In the genomic region with DNA sequence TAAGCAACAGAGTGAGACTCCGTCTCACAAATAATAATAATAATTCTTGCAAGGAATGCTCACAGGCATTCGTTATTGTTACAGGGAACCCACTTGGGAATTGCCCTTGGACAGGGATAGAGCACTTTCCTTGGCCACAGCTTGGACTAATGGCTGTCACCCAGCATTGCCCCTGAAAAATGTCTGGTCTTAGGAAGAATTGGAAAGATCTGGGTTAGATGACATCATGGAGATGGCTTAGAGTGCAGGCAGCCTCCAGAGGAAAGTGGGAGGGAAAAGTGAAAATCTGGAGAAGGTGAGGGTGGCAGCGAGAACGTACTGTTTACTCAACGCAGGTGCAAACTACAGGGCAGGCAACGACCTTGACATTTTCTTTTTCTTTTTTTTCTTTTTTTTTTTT, we compare ENCODE assay signal across 25 cellular contexts. TPM values are rescaled to one million over a fixed set of nuclear protein-coding genes. Genes with fewer than 3 reads are reported as not detected.
DNase-seq lines count a peak whose midpoint lies in the region; ATAC-seq, FAIRE-seq and TF ChIP-seq lines count a peak whose summit lies in the region.
"Had no signal": no experiment of that assay in that cellular context is flagged by ENCODE, and none has a peak within 500 bp of the region (broad histone marks: within the 10 kb centered on the region; RNA-seq: fewer than 3 reads in every experiment).

No MANE protein-coding gene starts in this region.

- peak; percentile 13 for ATAC-seq in mucosa of descending colon
- ATAC-seq: activated CD4-positive, CD25-positive, alpha-beta regulatory T cell treated with anti-CD3 and anti-CD28 coated beads, Interleukin-2, amount 50 U/mL, for 24 hours; left lobe of liver; PC-3; psoas muscle; SK-N-SH treated with all-trans-retinoic acid at 6 μM for 48 hours; stimulated activated naive B cell treated with anti-CD40 and anti-IgM and Interleukin-4, amounts not matched to agents 10 μg/mL and 1 μg/mL and 100 μg/mL, for 72 hours; T-helper 17 cell had no signal

- H3K36me3 ChIP-seq in mucosa of descending colon (ENCODE audit: low read depth): no peaks in the 10 kb centered on the region
- H3K36me3 ChIP-seq: BLaER1, upper lobe of left lung had no signal

- no peaks in the 10 kb centered on the region for H3K9me3 ChIP-seq in mucosa of descending colon
- H3K9me3 ChIP-seq: BLaER1, psoas muscle, upper lobe of left lung had no signal

- H3K4me3 ChIP-seq in AG10803 (ENCODE audit: low read length): no peak overlapping the region
- H3K4me3 ChIP-seq in mucosa of descending colon: no peak overlapping the region
- H3K4me3 ChIP-seq: BLaER1, psoas muscle, upper lobe of left lung had no signal

- no peak for FAIRE-seq in HTR-8/SVneo (lab: Jason Lieb, UNC)
- FAIRE-seq: GM12891 had no signal

- intact Hi-C loops in mucosa of descending colon (cut with DNase I, micrococcal nuclease): no loop called here

- TF ChIP-seq CTCF in AG10803 (conservative IDR thresholded peaks at IDR 0.05; ENCODE audit: low read length) (no peak), mucosa of descending colon (IDR thresholded peaks at IDR 0.05) (no peak)

- H3K4me1 ChIP-seq in mucosa of descending colon (ENCODE audit: low read depth): peaks cover 4% of the 10 kb centered on the region
- H3K4me1 ChIP-seq: BLaER1 had no signal

- DNase-seq in AG10803 (ENCODE audit: low read depth) (peak; percentile 40), DMS53 treated with DMSO at 0.1 percent for 48 hours (lab: John Stamatoyannopoulos, UW; ENCODE audit: unreplicated experiment) (peak; percentile 49), fibroblast of gingiva (ENCODE audit: low read depth) (peak; percentile 32), mucosa of descending colon (no peak), HTR-8/SVneo (ENCODE audit: insufficient read length, low spot score) (no peak)
- no peak for DNase-seq in stimulated activated CD8-positive, alpha-beta memory T cell treated with anti-CD3 and anti-CD28 coated beads, Interleukin-4, amount 100 ng/mL, for 48 hours
- DNase-seq in effector CD4-positive, alpha-beta T cell: no peak
- DNase-seq: activated CD4-positive, alpha-beta memory T cell treated with anti-CD3 and anti-CD28 coated beads for 36 hours; activated CD8-positive, alpha-beta memory T cell treated with anti-CD3 and anti-CD28 coated beads, Interleukin-2, amount 50 U/mL, for 4 hours; activated naive CD4-positive, alpha-beta T cell treated with Interleukin-2 at 50 U/mL for 16 hours; DMS153; H9; NCI-H1092; NCI-H187 treated with DMSO at 0.1 percent for 48 hours; NCI-H526 treated with DMSO at 0.1 percent for 48 hours; PC-3; stimulated activated naive B cell treated with anti-CD40 and anti-IgM and Interleukin-4, amounts not matched to agents 10 μg/mL and 1 μg/mL and 100 μg/mL, for 72 hours; T-helper 17 cell had no signal

RNA-seq across cellular contexts. Expression of a gene that starts 59.3 kb away (rescaled TPM):
- 10 to 100 TPM; 40.0 to 49.9 (median 40.0) TPM for total RNA-seq in mucosa of descending colon

Comparison
In these comparisons a context has a peak if more than half of its experiments do, and no peak if none do; other contexts are left out.
1. DNase-seq: peak in AG10803 (single experiment), DMS53 treated with DMSO at 0.1 percent for 48 hours (single experiment) and fibroblast of gingiva (single experiment); none in mucosa of descending colon (0 of 3), stimulated activated CD8-positive, alpha-beta memory T cell treated with anti-CD3 and anti-CD28 coated beads, Interleukin-4, amount 100 ng/mL, for 48 hours (single experiment), effector CD4-positive, alpha-beta T cell (single experiment) and HTR-8/SVneo (single experiment).